Comparison of ENCODE assay signal across 18 cellular contexts in the genomic region with DNA sequence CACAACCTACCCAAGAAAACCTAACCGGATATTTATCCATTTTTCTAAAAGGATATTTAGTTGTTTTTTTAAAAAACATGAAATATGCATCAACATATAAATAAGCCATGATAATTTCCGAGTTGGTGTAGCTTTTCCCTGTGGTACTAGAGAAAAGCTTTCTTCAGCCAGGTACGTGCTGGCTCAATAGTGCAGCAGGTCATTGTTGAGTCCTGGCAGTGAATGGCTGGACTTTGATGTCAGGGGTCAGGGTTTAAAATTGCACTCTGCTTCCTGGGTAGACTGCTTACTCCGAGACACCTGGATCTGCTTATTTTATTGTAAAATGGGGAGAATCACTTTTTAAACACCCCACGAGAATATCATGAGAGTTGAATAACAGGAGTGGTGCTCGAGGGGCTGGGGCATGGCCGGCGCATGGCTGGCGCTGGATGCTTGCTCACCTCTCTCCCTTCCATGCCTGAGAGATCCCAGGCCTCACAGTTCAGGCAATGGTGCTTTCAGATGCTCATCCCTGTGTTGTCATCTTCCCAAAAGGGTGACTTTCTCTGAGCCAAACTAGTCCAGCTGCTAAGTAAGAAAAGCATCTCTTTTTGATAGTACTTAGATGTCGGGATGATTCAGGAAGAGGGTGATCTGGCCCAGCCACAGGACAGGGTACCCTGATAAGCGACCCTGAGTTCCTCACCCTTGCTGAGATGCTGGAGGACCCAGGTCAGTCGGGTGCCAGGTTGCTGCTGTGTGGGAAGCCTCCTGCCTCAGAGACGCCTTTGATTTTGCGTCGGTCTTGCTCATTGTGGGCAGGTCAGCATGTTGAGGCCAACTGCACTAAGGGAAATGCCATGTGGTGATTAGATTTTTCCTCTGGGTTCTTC.
"Had no signal": no experiment of that assay in that cellular context is flagged by ENCODE, and none has a peak within 500 bp of the region (broad histone marks: within the 10 kb centered on the region; RNA-seq: fewer than 3 reads in every experiment).

No MANE protein-coding gene starts in this region.

- DNase-seq: effector memory CD8-positive, alpha-beta T cell; esophagus squamous epithelium; foreskin keratinocyte; immature natural killer cell; kidney; left cardiac atrium; left ventricle myocardium superior; mammary epithelial cell; naive thymus-derived CD8-positive, alpha-beta T cell; posterior cingulate gyrus; sigmoid colon; stimulated activated CD4-positive, alpha-beta T cell treated with anti-CD3 and anti-CD28 coated beads, Interleukin-12 subunit alpha, Interleukin-12 subunit beta, amount 100 ng/mL, for 4 hours; stimulated activated naive CD4-positive, alpha-beta T cell treated with Interleukin-2 at 50 U/mL for 16 hours; tibial artery; uterus had no signal

- H3K27ac ChIP-seq: foreskin keratinocyte, neutrophil, sigmoid colon, tibial artery, upper lobe of left lung, uterus had no signal

- H3K4me3 ChIP-seq: esophagus squamous epithelium, sigmoid colon, skin epidermis, tibial artery, upper lobe of left lung, uterus had no signal

- ATAC-seq: effector memory CD8-positive, alpha-beta T cell; foreskin keratinocyte; left cardiac atrium; left ventricle myocardium superior; naive thymus-derived CD8-positive, alpha-beta T cell had no signal
